25 cellular contexts compared by ENCODE assay signal in genomic region chr7:37505750-37506353, GRCh38.
"Had no signal": no experiment of that assay in that cellular context is flagged by ENCODE, and none has a peak within 500 bp of the region (broad histone marks: within the 10 kb centered on the region; RNA-seq: fewer than 3 reads in every experiment).

No MANE protein-coding gene starts in this region.

- H3K27me3 Mint-ChIP-seq: progenitor cell of endocrine pancreas had no signal

- H3K27ac Mint-ChIP-seq: effector memory CD8-positive, alpha-beta T cell; mesothelial cell of epicardium; naive B cell; natural killer cell treated with Interleukin-12 subunit alpha and Interleukin-12 subunit beta and Interleukin-15 and Interleukin-18, amount 100 ng/mL, for 72 hours; progenitor cell of endocrine pancreas; stimulated activated memory B cell treated with anti-CD40 and anti-IgM and Interleukin-4, amounts not matched to agents 10 μg/mL and 1 μg/mL and 100 μg/mL, for 72 hours had no signal

- H3K36me3 ChIP-seq: gastrocnemius medialis, left lung, neutrophil, suprapubic skin had no signal

- H3K4me1 ChIP-seq: gastrocnemius medialis, left lung, parathyroid adenoma, suprapubic skin had no signal

- H3K79me2 ChIP-seq: parathyroid adenoma had no signal

- DNase-seq: dermis blood vessel endothelial cell; effector memory CD8-positive, alpha-beta T cell; foreskin fibroblast; gastrocnemius medialis; kidney; left cardiac atrium; left lung; mesenchymal stem cell; mucosa of descending colon; naive B cell; stimulated activated CD4-positive, alpha-beta T cell treated with anti-CD3 and anti-CD28 coated beads, Interleukin-2, amount 100 ng/mL, for 24 hours; stimulated activated CD4-positive, alpha-beta T cell treated with anti-CD3 and anti-CD28 coated beads, Interleukin-4, amount 100 ng/mL, for 24 hours; stimulated activated naive CD8-positive, alpha-beta T cell treated with anti-CD3 and anti-CD28 coated beads, Interleukin-15, Interleukin-2, amounts not matched to agents 100 U/mL and 50 U/mL, for 24 hours; trophoblast cell had no signal

- H3K4me3 Mint-ChIP-seq: effector memory CD8-positive, alpha-beta T cell; mesothelial cell of epicardium; naive B cell; natural killer cell treated with Interleukin-12 subunit alpha and Interleukin-12 subunit beta and Interleukin-15 and Interleukin-18, amount 100 ng/mL, for 72 hours; neural crest cell; stimulated activated memory B cell treated with anti-CD40 and anti-IgM and Interleukin-4, amounts not matched to agents 10 μg/mL and 1 μg/mL and 100 μg/mL, for 72 hours had no signal

- H2AFZ ChIP-seq: parathyroid adenoma had no signal

- H3K4me2 ChIP-seq: smooth muscle cell had no signal

- H3K27me3 ChIP-seq: gastrocnemius medialis, left lung, neutrophil, suprapubic skin had no signal

- H3K27ac ChIP-seq: coronary artery, gastrocnemius medialis, left lung, neutrophil, parathyroid adenoma, suprapubic skin had no signal

- ATAC-seq: effector memory CD8-positive, alpha-beta T cell; gastrocnemius medialis; left cardiac atrium; left lung; mucosa of descending colon; natural killer cell treated with Interleukin-12 subunit alpha and Interleukin-12 subunit beta and Interleukin-15 and Interleukin-18, amount 100 ng/mL, for 72 hours; stimulated activated memory B cell treated with anti-CD40 and anti-IgM and Interleukin-4, amounts not matched to agents 10 μg/mL and 1 μg/mL and 100 μg/mL, for 72 hours; stimulated activated naive CD8-positive, alpha-beta T cell treated with anti-CD3 and anti-CD28 coated beads, Interleukin-15, Interleukin-2, amounts not matched to agents 100 U/mL and 50 U/mL, for 24 hours had no signal

- H3K9me3 Mint-ChIP-seq: effector memory CD8-positive, alpha-beta T cell; mesothelial cell of epicardium; naive B cell; natural killer cell treated with Interleukin-12 subunit alpha and Interleukin-12 subunit beta and Interleukin-15 and Interleukin-18, amount 100 ng/mL, for 72 hours; neural crest cell; stimulated activated memory B cell treated with anti-CD40 and anti-IgM and Interleukin-4, amounts not matched to agents 10 μg/mL and 1 μg/mL and 100 μg/mL, for 72 hours had no signal

- H3K4me1 Mint-ChIP-seq: naive B cell; stimulated activated memory B cell treated with anti-CD40 and anti-IgM and Interleukin-4, amounts not matched to agents 10 μg/mL and 1 μg/mL and 100 μg/mL, for 72 hours had no signal

- H3K4me3 ChIP-seq: coronary artery, gastrocnemius medialis, left lung, mucosa of descending colon, smooth muscle cell, suprapubic skin had no signal

- H3K9me3 ChIP-seq: gastrocnemius medialis, left lung, mucosa of descending colon, neutrophil, suprapubic skin had no signal

- FAIRE-seq: endometrium, kidney had no signal

- H3K36me3 Mint-ChIP-seq: mesothelial cell of epicardium; naive B cell; natural killer cell treated with Interleukin-12 subunit alpha and Interleukin-12 subunit beta and Interleukin-15 and Interleukin-18, amount 100 ng/mL, for 72 hours; stimulated activated memory B cell treated with anti-CD40 and anti-IgM and Interleukin-4, amounts not matched to agents 10 μg/mL and 1 μg/mL and 100 μg/mL, for 72 hours had no signal
